In genomic region chr6:150599199-150600002, GRCh38 we compare ENCODE assay signal across 8 cellular contexts. TPM values are rescaled to one million over a fixed set of nuclear protein-coding genes. Genes with fewer than 3 reads are reported as not detected.
DNase-seq lines count a peak whose midpoint lies in the region; TF ChIP-seq lines count a peak whose summit lies in the region.

PLEKHG1 (plus strand) TSS chr6:150599885; CDS start chr6:150733682, 133,797 bp downstream.

- in situ Hi-C loops in GM13977 (cut with MboI; ENCODE audit: low pct_unique_long_range_greater_than_20kb, low sequenced_read_pairs, unreplicated experiment) (no loop called here), G401 (cut with HindIII; ENCODE audit: low sequenced_read_pairs) (no loop called here)

- H3K4me1 ChIP-seq in duodenal mucosa (ENCODE audit: control insufficient read depth in 1 of 2, insufficient read depth in 2 of 2, low read length in 2 of 2) (peaks cover 33 to 51% of the 10 kb centered on the region in 2 donors), liver (ENCODE audit: control insufficient read depth in 4 of 4, insufficient read depth in 4 of 4, low read length in 3 of 4) (peaks cover 0 to 8% (median 4%) of the 10 kb centered on the region in 4 donors)

- DNase-seq in GM13977 (ENCODE audit: low spot score): peak; percentile 89
- DNase-seq in HFF-Myc (ENCODE audit: extremely low read depth, low read depth): no peak
- peak; percentile 83 for DNase-seq in NAMALWA (ENCODE audit: low spot score)
- DNase-seq in activated CD4-positive, alpha-beta T cell treated with anti-CD3 and anti-CD28 coated beads, Interleukin-2, amount 10 ng/mL, durations not matched to agents 24 days and 14 days: peak; percentile 86
- DNase-seq in stimulated activated CD4-positive, alpha-beta T cell treated with anti-CD3 and anti-CD28 coated beads, Interleukin-4, amount 100 ng/mL, for 24 hours: peak; percentile 40
- DNase-seq in G401 (ENCODE audit: low spot score): no peak

- H3K27ac ChIP-seq in duodenal mucosa (ENCODE audit: low read depth, low read length): peak within 1 kb of the TSS; percentile 79
- peak within 1 kb of the TSS; percentile 79 to 85 for H3K27ac ChIP-seq in liver (ENCODE audit: low read depth in 1 of 2, low read length in 2 of 2)

- H3K27ac Mint-ChIP-seq in activated CD4-positive, alpha-beta T cell treated with anti-CD3 and anti-CD28 coated beads, Interleukin-2, amount 10 ng/mL, durations not matched to agents 24 days and 14 days: peak within 1 kb of the TSS; percentile 43

- 4% methylated on average over 53 of the region's 53 CpGs for WGBS in liver

- H3K36me3 ChIP-seq in duodenal mucosa (ENCODE audit: control insufficient read depth in 1 of 2, insufficient read depth in 2 of 2, low read length in 2 of 2) (no peaks in the 10 kb centered on the region), liver (ENCODE audit: control insufficient read depth in 4 of 4, insufficient read depth in 3 of 4, low read depth in 1 of 4, low read length in 3 of 4) (no peaks in the 10 kb centered on the region)

- H3K9ac ChIP-seq in duodenal mucosa (ENCODE audit: low read depth in 1 of 2, low read length in 2 of 2) (peak within 1 kb of the TSS; percentile 47 to 84), liver (ENCODE audit: low read depth in 1 of 2, low read length in 2 of 2) (peak within 1 kb of the TSS; percentile 76 to 95)

- TF ChIP-seq CTCF in GM13977 (IDR thresholded peaks at IDR 0.05; ENCODE audit: extremely low read depth, insufficient read depth, missing control alignments) (no peak), HFF-Myc (IDR thresholded peaks at IDR 0.05; ENCODE audit: low read depth, low read length, missing control alignments) (no peak), liver (IDR thresholded peaks at IDR 0.05; ENCODE audit: low read depth, low read length, missing input control) (no peak)

- H3K4me1 Mint-ChIP-seq in activated CD4-positive, alpha-beta T cell treated with anti-CD3 and anti-CD28 coated beads, Interleukin-2, amount 10 ng/mL, durations not matched to agents 24 days and 14 days: peaks cover 15% of the 10 kb centered on the region

- no peaks in the 10 kb centered on the region for H3K9me3 Mint-ChIP-seq in activated CD4-positive, alpha-beta T cell treated with anti-CD3 and anti-CD28 coated beads, Interleukin-2, amount 10 ng/mL, durations not matched to agents 24 days and 14 days

- H3K4me3 Mint-ChIP-seq in activated CD4-positive, alpha-beta T cell treated with anti-CD3 and anti-CD28 coated beads, Interleukin-2, amount 10 ng/mL, durations not matched to agents 24 days and 14 days: peak within 1 kb of the TSS; percentile 88

- intact Hi-C loops in activated CD4-positive, alpha-beta T cell treated with anti-CD3 and anti-CD28 coated beads, Interleukin-2, amount 10 ng/mL, durations not matched to agents 24 days and 14 days (cut with micrococcal nuclease): loop anchor here (2.0 kb wide), 1 partner anchor 181 kb away; no protein-coding TSS in a partner anchor

- H3K4me3 ChIP-seq in HFF-Myc (replicated peaks; ENCODE audit: low read depth, low read length): peak within 1 kb of the TSS; percentile 72
- H3K4me3 ChIP-seq in duodenal mucosa (ENCODE audit: low read depth in 1 of 2, low read length in 2 of 2): peak within 1 kb of the TSS; percentile 71 to 77
- peak within 1 kb of the TSS; percentile 78 to 92 (median 79) for H3K4me3 ChIP-seq in liver (ENCODE audit: low read depth in 1 of 3, low read length in 3 of 3)

- peaks cover 55% of the 10 kb centered on the region for H3K27me3 Mint-ChIP-seq in activated CD4-positive, alpha-beta T cell treated with anti-CD3 and anti-CD28 coated beads, Interleukin-2, amount 10 ng/mL, durations not matched to agents 24 days and 14 days

- H3K27me3 ChIP-seq in duodenal mucosa (ENCODE audit: control insufficient read depth in 1 of 2, insufficient read depth in 2 of 2, low read length in 2 of 2): no peaks in the 10 kb centered on the region
- no peaks in the 10 kb centered on the region for H3K27me3 ChIP-seq in liver (ENCODE audit: control insufficient read depth in 4 of 4, insufficient read depth in 4 of 4, low read length in 3 of 4)

- H3K36me3 Mint-ChIP-seq in activated CD4-positive, alpha-beta T cell treated with anti-CD3 and anti-CD28 coated beads, Interleukin-2, amount 10 ng/mL, durations not matched to agents 24 days and 14 days (ENCODE audit: low read depth): no peaks in the 10 kb centered on the region

- TF ChIP-seq RAD21 in liver (IDR thresholded peaks at IDR 0.05): peak; percentile 15 to 65

- H3K9me3 ChIP-seq in duodenal mucosa (ENCODE audit: control insufficient read depth in 1 of 2, low read length in 2 of 2): no peaks in the 10 kb centered on the region
- H3K9me3 ChIP-seq in liver (ENCODE audit: control insufficient read depth in 4 of 4, low read length in 3 of 4): no peaks in the 10 kb centered on the region

TF ChIP-seq in liver, 16 proteins besides CTCF, POLR2A, EP300 and RAD21:
- TF ChIP-seq HNF4A (conservative IDR thresholded peaks at IDR 0.05): peak; percentile 59 to 66
- peak; percentile 41 for TF ChIP-seq TAF1 (conservative IDR thresholded peaks at IDR 0.05)
- TF ChIP-seq, protein P1, sequence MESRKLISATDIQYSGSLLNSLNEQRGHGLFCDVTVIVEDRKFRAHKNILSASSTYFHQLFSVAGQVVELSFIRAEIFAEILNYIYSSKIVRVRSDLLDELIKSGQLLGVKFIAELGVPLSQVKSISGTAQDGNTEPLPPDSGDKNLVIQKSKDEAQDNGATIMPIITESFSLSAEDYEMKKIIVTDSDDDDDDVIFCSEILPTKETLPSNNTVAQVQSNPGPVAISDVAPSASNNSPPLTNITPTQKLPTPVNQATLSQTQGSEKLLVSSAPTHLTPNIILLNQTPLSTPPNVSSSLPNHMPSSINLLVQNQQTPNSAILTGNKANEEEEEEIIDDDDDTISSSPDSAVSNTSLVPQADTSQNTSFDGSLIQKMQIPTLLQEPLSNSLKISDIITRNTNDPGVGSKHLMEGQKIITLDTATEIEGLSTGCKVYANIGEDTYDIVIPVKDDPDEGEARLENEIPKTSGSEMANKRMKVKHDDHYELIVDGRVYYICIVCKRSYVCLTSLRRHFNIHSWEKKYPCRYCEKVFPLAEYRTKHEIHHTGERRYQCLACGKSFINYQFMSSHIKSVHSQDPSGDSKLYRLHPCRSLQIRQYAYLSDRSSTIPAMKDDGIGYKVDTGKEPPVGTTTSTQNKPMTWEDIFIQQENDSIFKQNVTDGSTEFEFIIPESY (IDR thresholded peaks at IDR 0.05): no peak
- TF ChIP-seq SP1 (IDR thresholded peaks at IDR 0.05): peak; percentile 83
- no peak for TF ChIP-seq GABPA (IDR thresholded peaks at IDR 0.05 in 1 of 2, conservative IDR thresholded peaks at IDR 0.05 in 1 of 2)
- peak; percentile 40 for TF ChIP-seq YY1 (IDR thresholded peaks at IDR 0.05)
- peak; percentile 23 for TF ChIP-seq HNF4G (IDR thresholded peaks at IDR 0.05)
- TF ChIP-seq RXRA (IDR thresholded peaks at IDR 0.05): peak; percentile 28 to 63
- no peak for TF ChIP-seq FOXA2 (IDR thresholded peaks at IDR 0.05)
- peak; percentile 22 for TF ChIP-seq NR2F2 (IDR thresholded peaks at IDR 0.05)
- TF ChIP-seq, protein P2, sequence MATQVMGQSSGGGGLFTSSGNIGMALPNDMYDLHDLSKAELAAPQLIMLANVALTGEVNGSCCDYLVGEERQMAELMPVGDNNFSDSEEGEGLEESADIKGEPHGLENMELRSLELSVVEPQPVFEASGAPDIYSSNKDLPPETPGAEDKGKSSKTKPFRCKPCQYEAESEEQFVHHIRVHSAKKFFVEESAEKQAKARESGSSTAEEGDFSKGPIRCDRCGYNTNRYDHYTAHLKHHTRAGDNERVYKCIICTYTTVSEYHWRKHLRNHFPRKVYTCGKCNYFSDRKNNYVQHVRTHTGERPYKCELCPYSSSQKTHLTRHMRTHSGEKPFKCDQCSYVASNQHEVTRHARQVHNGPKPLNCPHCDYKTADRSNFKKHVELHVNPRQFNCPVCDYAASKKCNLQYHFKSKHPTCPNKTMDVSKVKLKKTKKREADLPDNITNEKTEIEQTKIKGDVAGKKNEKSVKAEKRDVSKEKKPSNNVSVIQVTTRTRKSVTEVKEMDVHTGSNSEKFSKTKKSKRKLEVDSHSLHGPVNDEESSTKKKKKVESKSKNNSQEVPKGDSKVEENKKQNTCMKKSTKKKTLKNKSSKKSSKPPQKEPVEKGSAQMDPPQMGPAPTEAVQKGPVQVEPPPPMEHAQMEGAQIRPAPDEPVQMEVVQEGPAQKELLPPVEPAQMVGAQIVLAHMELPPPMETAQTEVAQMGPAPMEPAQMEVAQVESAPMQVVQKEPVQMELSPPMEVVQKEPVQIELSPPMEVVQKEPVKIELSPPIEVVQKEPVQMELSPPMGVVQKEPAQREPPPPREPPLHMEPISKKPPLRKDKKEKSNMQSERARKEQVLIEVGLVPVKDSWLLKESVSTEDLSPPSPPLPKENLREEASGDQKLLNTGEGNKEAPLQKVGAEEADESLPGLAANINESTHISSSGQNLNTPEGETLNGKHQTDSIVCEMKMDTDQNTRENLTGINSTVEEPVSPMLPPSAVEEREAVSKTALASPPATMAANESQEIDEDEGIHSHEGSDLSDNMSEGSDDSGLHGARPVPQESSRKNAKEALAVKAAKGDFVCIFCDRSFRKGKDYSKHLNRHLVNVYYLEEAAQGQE (IDR thresholded peaks at IDR 0.05): peak; percentile 63

RNA-seq across cellular contexts. Expression of gene PLEKHG1, which starts in this region (rescaled TPM):
- 0.42 and 0.47 TPM in 2 replicates for total RNA-seq in activated CD4-positive, alpha-beta T cell treated with anti-CD3 and anti-CD28 coated beads, Interleukin-2, amount 10 ng/mL, durations not matched to agents 24 days and 14 days
- total RNA-seq in liver: 10 to 100 TPM in 1 of 2 donors, 1 to 10 TPM in 1; 6.8 to 11.9 TPM
- 1 to 10 TPM; 3.0 to 3.5 TPM for polyA plus RNA-seq in liver
- total RNA-seq in G401 (2014; rRNA removed; shearing (Covaris generic)): not detected in 2 replicates

Comparison
In these comparisons a context has a peak if more than half of its experiments do, and no peak if none do; other contexts are left out.
1. Peak in DNase-seq in activated CD4-positive, alpha-beta T cell treated with anti-CD3 and anti-CD28 coated beads, Interleukin-2, amount 10 ng/mL, durations not matched to agents 24 days and 14 days; RNA of the gene not detected or under 1 TPM.
2. DNase-seq: peak in GM13977 (single experiment), NAMALWA (single experiment) and stimulated activated CD4-positive, alpha-beta T cell treated with anti-CD3 and anti-CD28 coated beads, Interleukin-4, amount 100 ng/mL, for 24 hours (single experiment); none in HFF-Myc (single experiment) and G401 (single experiment).
3. Peak in every context shown above with its lines, with median percentiles within 50 percentile points of each other: H3K4me3 ChIP-seq.